ENCODE assay signal across 10 cellular contexts in genomic region chr6:99602519-99603420, GRCh38. TPM values are rescaled to one million over a fixed set of nuclear protein-coding genes. Genes with fewer than 3 reads are reported as not detected.
A peak's percentile ranks its signal among the peaks of the same experiment; 100 is the strongest.
DNase-seq lines count a peak whose midpoint lies in the region; ATAC-seq, FAIRE-seq and TF ChIP-seq lines count a peak whose summit lies in the region.
"Had no signal": no experiment of that assay in that cellular context is flagged by ENCODE, and none has a peak within 500 bp of the region (broad histone marks: within the 10 kb centered on the region; RNA-seq: fewer than 3 reads in every experiment).

No MANE protein-coding gene starts in this region.

- peaks cover 0 to 50% (median 27%) of the 10 kb centered on the region in 7 donors for H3K9me3 Mint-ChIP-seq in CD14-positive monocyte
- H3K9me3 Mint-ChIP-seq in astrocyte (ENCODE audit: unreplicated experiment), result peaks cover 2% of the 10 kb centered on the region

- peak overlapping the region; percentile 67 for H2AFZ ChIP-seq in astrocyte (ENCODE audit: low read depth, low read length)
- H2AFZ ChIP-seq in neural cell (ENCODE audit: low read depth, low read length), result no peak overlapping the region

- H3K27me3 Mint-ChIP-seq in CD14-positive monocyte (ENCODE audit: low read depth in 3 of 3) (peaks cover 95 to 100% (median 97%) of the 10 kb centered on the region in 3 donors), astrocyte (ENCODE audit: low read depth, unreplicated experiment) (peaks cover 86% of the 10 kb centered on the region)

- H3K27ac ChIP-seq in astrocyte (ENCODE audit: low read depth, low read length) (no peak overlapping the region), neural cell (ENCODE audit: low read length) (no peak overlapping the region)

- H3K4me3 ChIP-seq in astrocyte (ENCODE audit: insufficient read depth, low read depth, low read length) (no peak overlapping the region), neural cell (ENCODE audit: low read length) (no peak overlapping the region)

- H3K4me2 ChIP-seq in astrocyte (ENCODE audit: low read length), result peak overlapping the region; percentile 81
- H3K4me2 ChIP-seq in neural cell (ENCODE audit: low read length), result no peak overlapping the region

- H3K27ac Mint-ChIP-seq in CD14-positive monocyte (no peak overlapping the region), astrocyte (ENCODE audit: unreplicated experiment) (no peak overlapping the region)

- H3K4me3 Mint-ChIP-seq in CD14-positive monocyte (peak overlapping the region; percentile 75 to 91), astrocyte (ENCODE audit: unreplicated experiment) (no peak overlapping the region)

- DNase-seq in CD14-positive monocyte (ENCODE audit: low spot score) (no peak), astrocyte (ENCODE audit: low read depth) (no peak), AG08395 (ENCODE audit: low spot score) (no peak), KG1 (lab: John Stamatoyannopoulos, UW) (no peak), COR-L47 (lab: John Stamatoyannopoulos, UW) (no peak)
- DNase-seq: midbrain had no signal

- H3K9ac ChIP-seq in astrocyte (ENCODE audit: low read length), result no peak overlapping the region
- H3K9ac ChIP-seq in neural cell (ENCODE audit: low read length), result no peak overlapping the region

- H3K9me3 ChIP-seq in astrocyte (ENCODE audit: insufficient read depth, low read depth, low read length) (peaks cover 7% of the 10 kb centered on the region), neural cell (ENCODE audit: low read length) (no peaks in the 10 kb centered on the region)

- no peaks in the 10 kb centered on the region for H3K36me3 ChIP-seq in astrocyte (ENCODE audit: insufficient read depth, low read length)
- H3K36me3 ChIP-seq in neural cell (ENCODE audit: insufficient read depth, low read length), result no peaks in the 10 kb centered on the region

- H3K4me1 Mint-ChIP-seq in CD14-positive monocyte (peaks cover 36% of the 10 kb centered on the region), astrocyte (ENCODE audit: low read depth, unreplicated experiment) (no peaks in the 10 kb centered on the region)

- H4K20me1 ChIP-seq in astrocyte (ENCODE audit: insufficient read depth, low read length), result no peaks in the 10 kb centered on the region
- no peaks in the 10 kb centered on the region for H4K20me1 ChIP-seq in neural cell (ENCODE audit: insufficient read depth)

- no peak for TF ChIP-seq EP300 in neural cell (conservative IDR thresholded peaks at IDR 0.05; ENCODE audit: poor library complexity, severe bottlenecking)

- TF ChIP-seq CTCF in CD14-positive monocyte (IDR thresholded peaks at IDR 0.05) (no peak), astrocyte (IDR thresholded peaks at IDR 0.05; ENCODE audit: insufficient read depth, low read depth, low read length) (no peak), neural cell (IDR thresholded peaks at IDR 0.05; ENCODE audit: poor library complexity, severe bottlenecking) (no peak)

- FAIRE-seq in astrocyte (lab: Jason Lieb, UNC), result no peak
- FAIRE-seq: GM18507 had no signal

- TF ChIP-seq RAD21 in neural cell (conservative IDR thresholded peaks at IDR 0.05), result no peak

- H3K4me1 ChIP-seq in astrocyte (ENCODE audit: insufficient read depth, low read length), result peaks cover 4% of the 10 kb centered on the region

- no peaks in the 10 kb centered on the region for H3K9me2 ChIP-seq in neural cell (ENCODE audit: insufficient read depth, low read length)

- H3K36me3 Mint-ChIP-seq in CD14-positive monocyte, result peaks cover 6 to 17% of the 10 kb centered on the region in 2 donors
- no peaks in the 10 kb centered on the region for H3K36me3 Mint-ChIP-seq in astrocyte (ENCODE audit: low read depth, unreplicated experiment)

- no peaks in the 10 kb centered on the region for H3K79me2 ChIP-seq in astrocyte (ENCODE audit: insufficient read depth, low read length)
- H3K79me2 ChIP-seq in neural cell (replicated peaks; ENCODE audit: insufficient read depth, low read length), result no peaks in the 10 kb centered on the region

- H3F3A ChIP-seq in neural cell (ENCODE audit: insufficient read depth, low read length, poor library complexity, severe bottlenecking), result no peaks in the 10 kb centered on the region

- H3K27me3 ChIP-seq in astrocyte (ENCODE audit: insufficient read depth, low read length) (peaks cover 93% of the 10 kb centered on the region), neural cell (ENCODE audit: insufficient read depth, low read depth, low read length) (peaks cover 100% of the 10 kb centered on the region)

- ATAC-seq in GM21619 (IDR thresholded peaks at IDR 0.05; ENCODE audit: unreplicated experiment) (peak; percentile 16), GM19455 (IDR thresholded peaks at IDR 0.05; ENCODE audit: unreplicated experiment) (no peak)

- intact Hi-C loops in CD14-positive monocyte (cut with micrococcal nuclease), result no loop called here

TF ChIP-seq in neural cell, 6 proteins besides CTCF, POLR2A, EP300 and RAD21:
- no peak for TF ChIP-seq MXI1 (conservative IDR thresholded peaks at IDR 0.05; ENCODE audit: poor library complexity, severe bottlenecking)
- TF ChIP-seq SMC3 (conservative IDR thresholded peaks at IDR 0.05; ENCODE audit: poor library complexity), result no peak
- peak; percentile 15 for TF ChIP-seq EZH2 (IDR thresholded peaks at IDR 0.05; ENCODE audit: borderline replicate concordance, insufficient read depth, low read length, poor library complexity, severe bottlenecking)
- TF ChIP-seq POLR2AphosphoS5 (IDR thresholded peaks at IDR 0.05), result peak; percentile 21

RNA-seq across cellular contexts. Expression of gene PRDM13, which starts 3.9 kb away (rescaled TPM):
- polyA plus RNA-seq in CD14-positive monocyte (not detected), neural cell (not detected in 2 replicates)
- not detected in 2 replicates for total RNA-seq in astrocyte
- not detected in 2 replicates for polyA minus RNA-seq in neural cell

RNA-seq across cellular contexts. Expression of gene CCNC, which starts 34.3 kb away (rescaled TPM):
- polyA plus RNA-seq in CD14-positive monocyte (10 to 100 TPM; 35.6 to 41.9 TPM), neural cell (111 and 117 TPM in 2 replicates)
- 51.5 and 51.8 TPM in 2 replicates for total RNA-seq in astrocyte
- polyA minus RNA-seq in neural cell, result 75.2 and 226 TPM in 2 replicates
